Comparison of ENCODE assay signal across 11 cellular contexts in genomic region chr1:150550222-150551048, GRCh38. TPM values are rescaled to one million over a fixed set of nuclear protein-coding genes. Genes with fewer than 3 reads are reported as not detected.
DNase-seq lines count a peak whose midpoint lies in the region; ATAC-seq, FAIRE-seq and TF ChIP-seq lines count a peak whose summit lies in the region.
"Had no signal": no experiment of that assay in that cellular context is flagged by ENCODE, and none has a peak within 500 bp of the region (broad histone marks: within the 10 kb centered on the region; RNA-seq: fewer than 3 reads in every experiment).

No MANE protein-coding gene starts in this region.

- H3K27ac Mint-ChIP-seq in T-helper 2 cell treated with Interferon-gamma antibody and Interleukin-4, amounts not matched to agents 5 μg/mL and 100 μg/mL, for 36 hours, result no peak overlapping the region

- no peak for FAIRE-seq in HTR-8/SVneo (lab: Jason Lieb, UNC)
- FAIRE-seq: A204.1, endometrium had no signal

- no peak for DNase-seq in T-helper 2 cell treated with Interferon-gamma antibody and Interleukin-4, amounts not matched to agents 5 μg/mL and 100 μg/mL, for 36 hours (ENCODE audit: low spot score)
- DNase-seq in T-helper 2 cell (no peak), dermis blood vessel endothelial cell (peak; percentile 6), transverse colon (peak; percentile 19), HTR-8/SVneo (ENCODE audit: insufficient read length, low spot score) (no peak), NCI-H128 (lab: John Stamatoyannopoulos, UW; ENCODE audit: unreplicated experiment) (no peak)

- H3K4me1 Mint-ChIP-seq in T-helper 2 cell treated with Interferon-gamma antibody and Interleukin-4, amounts not matched to agents 5 μg/mL and 100 μg/mL, for 36 hours (ENCODE audit: low read depth), result peaks cover 22% of the 10 kb centered on the region

- H3K4me3 ChIP-seq in mucosa of rectum (ENCODE audit: low read length in 2 of 2), result peak overlapping the region; percentile 54 to 59
- peak overlapping the region in 2 of 4 donors; percentile 58 to 65 for H3K4me3 ChIP-seq in transverse colon

- peaks cover 17% of the 10 kb centered on the region for H3K27me3 Mint-ChIP-seq in T-helper 2 cell treated with Interferon-gamma antibody and Interleukin-4, amounts not matched to agents 5 μg/mL and 100 μg/mL, for 36 hours (ENCODE audit: low read depth)

- no peaks in the 10 kb centered on the region for H3K9me3 Mint-ChIP-seq in T-helper 2 cell treated with Interferon-gamma antibody and Interleukin-4, amounts not matched to agents 5 μg/mL and 100 μg/mL, for 36 hours

- no peak for TF ChIP-seq POLR2A in transverse colon (IDR thresholded peaks at IDR 0.05)

- in situ Hi-C loops in transverse colon (cut with MboI; ENCODE audit: low pct_ligation_motif_present in 1 of 4, low pct_unique_long_range_greater_than_20kb in 1 of 4, low sequenced_read_pairs in 3 of 4), result no loop called here

- intact Hi-C loops in transverse colon (cut with DNase I; ENCODE audit: low total_unique reads), result no loop called here

- H3K4me1 ChIP-seq in mucosa of rectum (ENCODE audit: control insufficient read depth in 2 of 2, insufficient read depth in 2 of 2, low read length in 2 of 2) (peaks cover 3 to 15% of the 10 kb centered on the region in 2 donors), transverse colon (peaks cover 6 to 45% (median 37%) of the 10 kb centered on the region in 4 donors)
- H3K4me1 ChIP-seq: prostate gland had no signal

- no peak for TF ChIP-seq EP300 in transverse colon (IDR thresholded peaks at IDR 0.05; ENCODE audit: low read depth)

- ATAC-seq in HG02885 (IDR thresholded peaks at IDR 0.05; ENCODE audit: poor library complexity, unreplicated experiment), result no peak

- no peak for TF ChIP-seq CTCF in transverse colon (IDR thresholded peaks at IDR 0.05)

- whole genome bisulfite sequencing in transverse colon (ENCODE audit: low coverage in 1 of 2), 2 donors, result 53 to 60% methylated on average over 1 to 19 of the region's 22 CpGs

- peak overlapping the region; percentile 42 to 52 for H3K9ac ChIP-seq in mucosa of rectum (ENCODE audit: low read depth in 1 of 2, low read length in 2 of 2)

- H3K9me3 ChIP-seq in mucosa of rectum (ENCODE audit: control insufficient read depth in 2 of 2, low read length in 2 of 2) (no peaks in the 10 kb centered on the region), transverse colon (no peaks in the 10 kb centered on the region)
- H3K9me3 ChIP-seq: prostate gland had no signal

- H3K36me3 ChIP-seq in mucosa of rectum (ENCODE audit: control insufficient read depth in 2 of 2, insufficient read depth in 2 of 2, low read length in 2 of 2), result peaks cover under 1 to 1% of the 10 kb centered on the region in 2 donors
- H3K36me3 ChIP-seq in transverse colon, result no peaks in the 10 kb centered on the region
- H3K36me3 ChIP-seq: prostate gland had no signal

- H3K4me3 Mint-ChIP-seq in T-helper 2 cell treated with Interferon-gamma antibody and Interleukin-4, amounts not matched to agents 5 μg/mL and 100 μg/mL, for 36 hours, result peak overlapping the region; percentile 32

- H3K27me3 ChIP-seq in mucosa of rectum (ENCODE audit: control insufficient read depth in 2 of 2, insufficient read depth in 2 of 2, low read length in 2 of 2), result peaks cover 0 to 8% of the 10 kb centered on the region in 2 donors
- peaks cover 3% of the 10 kb centered on the region for H3K27me3 ChIP-seq in transverse colon

- no peaks in the 10 kb centered on the region for H3K36me3 Mint-ChIP-seq in T-helper 2 cell treated with Interferon-gamma antibody and Interleukin-4, amounts not matched to agents 5 μg/mL and 100 μg/mL, for 36 hours (ENCODE audit: low read depth)

- H3K27ac ChIP-seq in mucosa of rectum (ENCODE audit: low read depth in 2 of 2, low read length in 2 of 2) (peak overlapping the region; percentile 65 to 66), transverse colon (peak overlapping the region; percentile 79 to 86 (median 84))

RNA-seq across cellular contexts. Expression of gene ADAMTSL4, which starts 1.2 kb away (rescaled TPM):
- 0.17 and 0.60 TPM in 2 replicates for total RNA-seq in dermis blood vessel endothelial cell
- 10 to 100 TPM in 3 of 4 donors, 1 to 10 TPM in 1; 7.2 to 26.2 (median 16.3) TPM for total RNA-seq in transverse colon

RNA-seq across cellular contexts. Expression of gene MCL1, which starts 29.0 kb away (rescaled TPM):
- total RNA-seq in dermis blood vessel endothelial cell (223 and 316 TPM in 2 replicates), transverse colon (100 to 1,000 TPM; 176 to 395 (median 269) TPM)

RNA-seq across cellular contexts. Expression of gene FALEC, which starts 34.9 kb away (rescaled TPM):
- total RNA-seq in dermis blood vessel endothelial cell, result not detected in 2 replicates
- total RNA-seq in transverse colon, result not detected
- total RNA-seq: prostate gland had no signal

RNA-seq across cellular contexts. Expression of gene ECM1, which starts 42.5 kb away (rescaled TPM):
- total RNA-seq in dermis blood vessel endothelial cell (0.19 and 0.34 TPM in 2 replicates), transverse colon (1 to 10 TPM; 1.5 to 5.4 (median 3.3) TPM)

Comparison
In these comparisons a context has a peak if more than half of its experiments do, and no peak if none do; other contexts are left out.
1. DNase-seq: peak in dermis blood vessel endothelial cell (single experiment) and transverse colon (single experiment); none in T-helper 2 cell treated with Interferon-gamma antibody and Interleukin-4, amounts not matched to agents 5 μg/mL and 100 μg/mL, for 36 hours (single experiment), T-helper 2 cell (0 of 5), HTR-8/SVneo (single experiment) and NCI-H128 (single experiment).